Comparison of ENCODE assay signal across 19 cellular contexts in the genomic region with DNA sequence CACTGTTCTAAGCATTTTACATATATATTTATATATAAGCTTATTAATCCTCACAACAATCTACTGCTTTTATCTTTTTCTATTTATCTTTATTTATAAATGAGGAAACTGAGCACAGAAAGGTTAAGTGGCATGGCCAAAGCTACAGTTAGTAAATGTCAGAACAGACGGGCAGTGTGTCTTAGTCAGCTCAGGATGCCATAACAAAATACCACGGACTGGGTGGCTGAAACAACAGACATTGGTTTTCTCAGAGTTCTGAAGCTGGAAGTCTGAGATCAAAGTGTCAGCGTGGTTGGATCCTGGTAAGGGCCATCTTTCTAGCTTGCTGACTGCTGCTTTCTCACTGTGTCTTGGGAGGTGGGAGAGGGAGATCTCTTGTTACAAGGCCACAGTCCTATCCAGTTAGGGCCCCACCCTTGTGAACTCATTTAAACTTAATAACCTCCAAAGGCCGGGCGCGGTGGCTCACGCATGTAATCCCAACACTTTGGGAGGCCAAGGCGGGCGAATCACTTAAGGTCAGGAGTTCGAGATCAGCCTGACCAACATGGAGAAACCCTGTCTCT. TPM values are rescaled to one million over a fixed set of nuclear protein-coding genes. Genes with fewer than 3 reads are reported as not detected.
"Had no signal": no experiment of that assay in that cellular context is flagged by ENCODE, and none has a peak within 500 bp of the region (broad histone marks: within the 10 kb centered on the region; RNA-seq: fewer than 3 reads in every experiment).

No MANE protein-coding gene starts in this region.

- H3K27me3 ChIP-seq: ovary, thyroid gland had no signal

- DNase-seq: cortex of kidney; effector memory CD8-positive, alpha-beta T cell; esophagus squamous epithelium; foreskin melanocyte; head of caudate nucleus; kidney; natural killer cell; occipital lobe; ovary; psoas muscle; right cardiac atrium; spleen; stimulated activated CD4-positive, alpha-beta T cell treated with anti-CD3 and anti-CD28 coated beads, Interleukin-4, amount 100 ng/mL, for 4 hours; thyroid gland had no signal

- H3K9me3 ChIP-seq: esophagus squamous epithelium, ovary, psoas muscle, spleen, suprapubic skin, thyroid gland had no signal

- ATAC-seq: effector memory CD8-positive, alpha-beta T cell; left lobe of liver; natural killer cell; psoas muscle; right cardiac atrium; stimulated activated memory B cell treated with anti-CD40 and anti-IgM and Interleukin-4, amounts not matched to agents 10 μg/mL and 1 μg/mL and 100 μg/mL, for 72 hours had no signal

- H3K27ac ChIP-seq: esophagus squamous epithelium, ovary, psoas muscle, skin epidermis, spleen, suprapubic skin, thyroid gland had no signal

- H3K36me3 ChIP-seq: esophagus squamous epithelium, ovary, spleen, suprapubic skin, thyroid gland had no signal

- H3K4me3 ChIP-seq: esophagus squamous epithelium, lung, ovary, psoas muscle, skin epidermis, spleen, suprapubic skin, thyroid gland had no signal

RNA-seq across cellular contexts. Expression of a gene that starts 19.8 kb away (rescaled TPM):
- total RNA-seq: esophagus squamous epithelium, psoas muscle, suprapubic skin, thyroid gland had no signal
